1 cellular context compared by ENCODE assay signal in genomic region chr7:50335795-50336754, GRCh38.
TF ChIP-seq lines count a peak whose summit lies in the region.

No MANE protein-coding gene starts in this region.

TF ChIP-seq in K562, 482 proteins besides CTCF, POLR2A, EP300 and RAD21 (continued from another document and continues in another):
- TF ChIP-seq, protein P1, sequence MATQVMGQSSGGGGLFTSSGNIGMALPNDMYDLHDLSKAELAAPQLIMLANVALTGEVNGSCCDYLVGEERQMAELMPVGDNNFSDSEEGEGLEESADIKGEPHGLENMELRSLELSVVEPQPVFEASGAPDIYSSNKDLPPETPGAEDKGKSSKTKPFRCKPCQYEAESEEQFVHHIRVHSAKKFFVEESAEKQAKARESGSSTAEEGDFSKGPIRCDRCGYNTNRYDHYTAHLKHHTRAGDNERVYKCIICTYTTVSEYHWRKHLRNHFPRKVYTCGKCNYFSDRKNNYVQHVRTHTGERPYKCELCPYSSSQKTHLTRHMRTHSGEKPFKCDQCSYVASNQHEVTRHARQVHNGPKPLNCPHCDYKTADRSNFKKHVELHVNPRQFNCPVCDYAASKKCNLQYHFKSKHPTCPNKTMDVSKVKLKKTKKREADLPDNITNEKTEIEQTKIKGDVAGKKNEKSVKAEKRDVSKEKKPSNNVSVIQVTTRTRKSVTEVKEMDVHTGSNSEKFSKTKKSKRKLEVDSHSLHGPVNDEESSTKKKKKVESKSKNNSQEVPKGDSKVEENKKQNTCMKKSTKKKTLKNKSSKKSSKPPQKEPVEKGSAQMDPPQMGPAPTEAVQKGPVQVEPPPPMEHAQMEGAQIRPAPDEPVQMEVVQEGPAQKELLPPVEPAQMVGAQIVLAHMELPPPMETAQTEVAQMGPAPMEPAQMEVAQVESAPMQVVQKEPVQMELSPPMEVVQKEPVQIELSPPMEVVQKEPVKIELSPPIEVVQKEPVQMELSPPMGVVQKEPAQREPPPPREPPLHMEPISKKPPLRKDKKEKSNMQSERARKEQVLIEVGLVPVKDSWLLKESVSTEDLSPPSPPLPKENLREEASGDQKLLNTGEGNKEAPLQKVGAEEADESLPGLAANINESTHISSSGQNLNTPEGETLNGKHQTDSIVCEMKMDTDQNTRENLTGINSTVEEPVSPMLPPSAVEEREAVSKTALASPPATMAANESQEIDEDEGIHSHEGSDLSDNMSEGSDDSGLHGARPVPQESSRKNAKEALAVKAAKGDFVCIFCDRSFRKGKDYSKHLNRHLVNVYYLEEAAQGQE (CRISPR knock-in tag; IDR thresholded peaks at IDR 0.05; ENCODE audit: low read depth): no peak
- TF ChIP-seq, protein P2, sequence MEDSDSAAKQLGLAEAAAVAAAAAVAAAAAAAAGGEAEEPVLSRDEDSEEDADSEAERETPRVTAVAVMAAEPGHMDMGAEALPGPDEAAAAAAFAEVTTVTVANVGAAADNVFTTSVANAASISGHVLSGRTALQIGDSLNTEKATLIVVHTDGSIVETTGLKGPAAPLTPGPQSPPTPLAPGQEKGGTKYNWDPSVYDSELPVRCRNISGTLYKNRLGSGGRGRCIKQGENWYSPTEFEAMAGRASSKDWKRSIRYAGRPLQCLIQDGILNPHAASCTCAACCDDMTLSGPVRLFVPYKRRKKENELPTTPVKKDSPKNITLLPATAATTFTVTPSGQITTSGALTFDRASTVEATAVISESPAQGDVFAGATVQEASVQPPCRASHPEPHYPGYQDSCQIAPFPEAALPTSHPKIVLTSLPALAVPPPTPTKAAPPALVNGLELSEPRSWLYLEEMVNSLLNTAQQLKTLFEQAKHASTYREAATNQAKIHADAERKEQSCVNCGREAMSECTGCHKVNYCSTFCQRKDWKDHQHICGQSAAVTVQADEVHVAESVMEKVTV (CRISPR knock-in tag; IDR thresholded peaks at IDR 0.05): no peak
- TF ChIP-seq DACH1 (IDR thresholded peaks at IDR 0.05; ENCODE audit: partially characterized antibody) (no peak), TAF7 (tag; IDR thresholded peaks at IDR 0.05) (no peak), POLR2AphosphoS2 (IDR thresholded peaks at IDR 0.05; ENCODE audit: low read length) (no peak), GATAD2B (IDR thresholded peaks at IDR 0.05; ENCODE audit: borderline replicate concordance) (no peak), FOXM1 (IDR thresholded peaks at IDR 0.05; ENCODE audit: low read depth) (no peak), FOXM1 (CRISPR knock-in tag; IDR thresholded peaks at IDR 0.05; ENCODE audit: low read depth) (no peak), GABPA (tag; conservative IDR thresholded peaks at IDR 0.05; ENCODE audit: low read depth) (no peak), BRD9 (IDR thresholded peaks at IDR 0.05; ENCODE audit: low read depth, partially characterized antibody) (no peak), DMBX1 (CRISPR knock-in tag; IDR thresholded peaks at IDR 0.05; ENCODE audit: borderline replicate concordance) (no peak), POU5F1 (IDR thresholded peaks at IDR 0.05; ENCODE audit: borderline replicate concordance, low read depth, low read length, partially characterized antibody) (no peak), ZNF197 (CRISPR knock-in tag; IDR thresholded peaks at IDR 0.05; ENCODE audit: low read depth) (no peak), IRF2 (CRISPR knock-in tag; IDR thresholded peaks at IDR 0.05) (no peak), CHCHD3 (CRISPR knock-in tag; IDR thresholded peaks at IDR 0.05) (no peak), ARID2 (IDR thresholded peaks at IDR 0.05) (no peak), IFI16 (CRISPR knock-in tag; IDR thresholded peaks at IDR 0.05) (no peak), EZH2 (IDR thresholded peaks at IDR 0.05; ENCODE audit: borderline replicate concordance, low read depth, low read length) (no peak), CREM (IDR thresholded peaks at IDR 0.05; ENCODE audit: low read depth) (no peak), ZNF76 (CRISPR knock-in tag; IDR thresholded peaks at IDR 0.05; ENCODE audit: borderline replicate concordance) (no peak), ZNF79 (CRISPR knock-in tag; IDR thresholded peaks at IDR 0.05; ENCODE audit: low read depth) (no peak), PHTF2 (CRISPR knock-in tag; IDR thresholded peaks at IDR 0.05) (no peak), CBFA2T2 (conservative IDR thresholded peaks at IDR 0.05) (peak; percentile 53), NFIC (IDR thresholded peaks at IDR 0.05) (peak; percentile 4; the same call in 1 of the 2 replicates), LCOR (CRISPR knock-in tag; IDR thresholded peaks at IDR 0.05) (no peak), ZNF57 (CRISPR knock-in tag; IDR thresholded peaks at IDR 0.05) (no peak), ZKSCAN3 (CRISPR knock-in tag; IDR thresholded peaks at IDR 0.05) (no peak), RBM17 (IDR thresholded peaks at IDR 0.05; ENCODE audit: borderline replicate concordance, low read depth, low read length) (no peak), ZKSCAN8 (CRISPR knock-in tag; IDR thresholded peaks at IDR 0.05) (no peak), ETS1 (conservative IDR thresholded peaks at IDR 0.05; ENCODE audit: control insufficient read depth, low read depth, low read length) (no peak; the same call in 1 of the 2 replicates), U2AF1 (optimal IDR thresholded peaks at IDR 0.05; ENCODE audit: low read depth, low read length) (no peak), RFX5 (IDR thresholded peaks at IDR 0.05; ENCODE audit: low read depth, low read length) (no peak), NCOA2 (IDR thresholded peaks at IDR 0.05; ENCODE audit: partially characterized antibody in 2 of 2) (no peak), CAMTA2 (CRISPR knock-in tag; conservative IDR thresholded peaks at IDR 0.05) (no peak), MTA3 (IDR thresholded peaks at IDR 0.05; ENCODE audit: borderline replicate concordance) (peak; percentile 38; the same call in 1 of the 2 replicates), TBP (optimal IDR thresholded peaks at IDR 0.05; ENCODE audit: low read depth, low read length) (no peak), PCBP2 (IDR thresholded peaks at IDR 0.05; ENCODE audit: low read depth, low read length, poor library complexity, severe bottlenecking) (no peak)
- TF ChIP-seq, protein P3, sequence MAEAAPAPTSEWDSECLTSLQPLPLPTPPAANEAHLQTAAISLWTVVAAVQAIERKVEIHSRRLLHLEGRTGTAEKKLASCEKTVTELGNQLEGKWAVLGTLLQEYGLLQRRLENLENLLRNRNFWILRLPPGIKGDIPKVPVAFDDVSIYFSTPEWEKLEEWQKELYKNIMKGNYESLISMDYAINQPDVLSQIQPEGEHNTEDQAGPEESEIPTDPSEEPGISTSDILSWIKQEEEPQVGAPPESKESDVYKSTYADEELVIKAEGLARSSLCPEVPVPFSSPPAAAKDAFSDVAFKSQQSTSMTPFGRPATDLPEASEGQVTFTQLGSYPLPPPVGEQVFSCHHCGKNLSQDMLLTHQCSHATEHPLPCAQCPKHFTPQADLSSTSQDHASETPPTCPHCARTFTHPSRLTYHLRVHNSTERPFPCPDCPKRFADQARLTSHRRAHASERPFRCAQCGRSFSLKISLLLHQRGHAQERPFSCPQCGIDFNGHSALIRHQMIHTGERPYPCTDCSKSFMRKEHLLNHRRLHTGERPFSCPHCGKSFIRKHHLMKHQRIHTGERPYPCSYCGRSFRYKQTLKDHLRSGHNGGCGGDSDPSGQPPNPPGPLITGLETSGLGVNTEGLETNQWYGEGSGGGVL (CRISPR knock-in tag; IDR thresholded peaks at IDR 0.05): no peak
- TF ChIP-seq, protein P4, sequence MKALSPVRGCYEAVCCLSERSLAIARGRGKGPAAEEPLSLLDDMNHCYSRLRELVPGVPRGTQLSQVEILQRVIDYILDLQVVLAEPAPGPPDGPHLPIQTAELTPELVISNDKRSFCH (CRISPR knock-in tag; IDR thresholded peaks at IDR 0.05): no peak
- TF ChIP-seq, protein P4 (tag; IDR thresholded peaks at IDR 0.05): no peak
- TF ChIP-seq, protein P5, sequence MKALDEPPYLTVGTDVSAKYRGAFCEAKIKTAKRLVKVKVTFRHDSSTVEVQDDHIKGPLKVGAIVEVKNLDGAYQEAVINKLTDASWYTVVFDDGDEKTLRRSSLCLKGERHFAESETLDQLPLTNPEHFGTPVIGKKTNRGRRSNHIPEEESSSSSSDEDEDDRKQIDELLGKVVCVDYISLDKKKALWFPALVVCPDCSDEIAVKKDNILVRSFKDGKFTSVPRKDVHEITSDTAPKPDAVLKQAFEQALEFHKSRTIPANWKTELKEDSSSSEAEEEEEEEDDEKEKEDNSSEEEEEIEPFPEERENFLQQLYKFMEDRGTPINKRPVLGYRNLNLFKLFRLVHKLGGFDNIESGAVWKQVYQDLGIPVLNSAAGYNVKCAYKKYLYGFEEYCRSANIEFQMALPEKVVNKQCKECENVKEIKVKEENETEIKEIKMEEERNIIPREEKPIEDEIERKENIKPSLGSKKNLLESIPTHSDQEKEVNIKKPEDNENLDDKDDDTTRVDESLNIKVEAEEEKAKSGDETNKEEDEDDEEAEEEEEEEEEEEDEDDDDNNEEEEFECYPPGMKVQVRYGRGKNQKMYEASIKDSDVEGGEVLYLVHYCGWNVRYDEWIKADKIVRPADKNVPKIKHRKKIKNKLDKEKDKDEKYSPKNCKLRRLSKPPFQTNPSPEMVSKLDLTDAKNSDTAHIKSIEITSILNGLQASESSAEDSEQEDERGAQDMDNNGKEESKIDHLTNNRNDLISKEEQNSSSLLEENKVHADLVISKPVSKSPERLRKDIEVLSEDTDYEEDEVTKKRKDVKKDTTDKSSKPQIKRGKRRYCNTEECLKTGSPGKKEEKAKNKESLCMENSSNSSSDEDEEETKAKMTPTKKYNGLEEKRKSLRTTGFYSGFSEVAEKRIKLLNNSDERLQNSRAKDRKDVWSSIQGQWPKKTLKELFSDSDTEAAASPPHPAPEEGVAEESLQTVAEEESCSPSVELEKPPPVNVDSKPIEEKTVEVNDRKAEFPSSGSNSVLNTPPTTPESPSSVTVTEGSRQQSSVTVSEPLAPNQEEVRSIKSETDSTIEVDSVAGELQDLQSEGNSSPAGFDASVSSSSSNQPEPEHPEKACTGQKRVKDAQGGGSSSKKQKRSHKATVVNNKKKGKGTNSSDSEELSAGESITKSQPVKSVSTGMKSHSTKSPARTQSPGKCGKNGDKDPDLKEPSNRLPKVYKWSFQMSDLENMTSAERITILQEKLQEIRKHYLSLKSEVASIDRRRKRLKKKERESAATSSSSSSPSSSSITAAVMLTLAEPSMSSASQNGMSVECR (CRISPR knock-in tag; IDR thresholded peaks at IDR 0.05): no peak
- TF ChIP-seq, protein P6, sequence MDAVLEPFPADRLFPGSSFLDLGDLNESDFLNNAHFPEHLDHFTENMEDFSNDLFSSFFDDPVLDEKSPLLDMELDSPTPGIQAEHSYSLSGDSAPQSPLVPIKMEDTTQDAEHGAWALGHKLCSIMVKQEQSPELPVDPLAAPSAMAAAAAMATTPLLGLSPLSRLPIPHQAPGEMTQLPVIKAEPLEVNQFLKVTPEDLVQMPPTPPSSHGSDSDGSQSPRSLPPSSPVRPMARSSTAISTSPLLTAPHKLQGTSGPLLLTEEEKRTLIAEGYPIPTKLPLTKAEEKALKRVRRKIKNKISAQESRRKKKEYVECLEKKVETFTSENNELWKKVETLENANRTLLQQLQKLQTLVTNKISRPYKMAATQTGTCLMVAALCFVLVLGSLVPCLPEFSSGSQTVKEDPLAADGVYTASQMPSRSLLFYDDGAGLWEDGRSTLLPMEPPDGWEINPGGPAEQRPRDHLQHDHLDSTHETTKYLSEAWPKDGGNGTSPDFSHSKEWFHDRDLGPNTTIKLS (IDR thresholded peaks at IDR 0.05; ENCODE audit: borderline replicate concordance, low read depth): no peak
- TF ChIP-seq, protein P7, sequence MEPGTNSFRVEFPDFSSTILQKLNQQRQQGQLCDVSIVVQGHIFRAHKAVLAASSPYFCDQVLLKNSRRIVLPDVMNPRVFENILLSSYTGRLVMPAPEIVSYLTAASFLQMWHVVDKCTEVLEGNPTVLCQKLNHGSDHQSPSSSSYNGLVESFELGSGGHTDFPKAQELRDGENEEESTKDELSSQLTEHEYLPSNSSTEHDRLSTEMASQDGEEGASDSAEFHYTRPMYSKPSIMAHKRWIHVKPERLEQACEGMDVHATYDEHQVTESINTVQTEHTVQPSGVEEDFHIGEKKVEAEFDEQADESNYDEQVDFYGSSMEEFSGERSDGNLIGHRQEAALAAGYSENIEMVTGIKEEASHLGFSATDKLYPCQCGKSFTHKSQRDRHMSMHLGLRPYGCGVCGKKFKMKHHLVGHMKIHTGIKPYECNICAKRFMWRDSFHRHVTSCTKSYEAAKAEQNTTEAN (CRISPR knock-in tag; IDR thresholded peaks at IDR 0.05): no peak
- TF ChIP-seq, protein P8, sequence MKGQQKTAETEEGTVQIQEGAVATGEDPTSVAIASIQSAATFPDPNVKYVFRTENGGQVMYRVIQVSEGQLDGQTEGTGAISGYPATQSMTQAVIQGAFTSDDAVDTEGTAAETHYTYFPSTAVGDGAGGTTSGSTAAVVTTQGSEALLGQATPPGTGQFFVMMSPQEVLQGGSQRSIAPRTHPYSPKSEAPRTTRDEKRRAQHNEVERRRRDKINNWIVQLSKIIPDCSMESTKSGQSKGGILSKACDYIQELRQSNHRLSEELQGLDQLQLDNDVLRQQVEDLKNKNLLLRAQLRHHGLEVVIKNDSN (CRISPR knock-in tag; IDR thresholded peaks at IDR 0.05): no peak
